9 cellular contexts compared by ENCODE assay signal in genomic region chr3:72738752-72739520, GRCh38.
DNase-seq lines count a peak whose midpoint lies in the region; ATAC-seq and TF ChIP-seq lines count a peak whose summit lies in the region.
"Had no signal": no experiment of that assay in that cellular context is flagged by ENCODE, and none has a peak within 500 bp of the region (broad histone marks: within the 10 kb centered on the region; RNA-seq: fewer than 3 reads in every experiment).

No MANE protein-coding gene starts in this region.

- H3K4me1 Mint-ChIP-seq in activated CD8-positive, alpha-beta memory T cell treated with anti-CD3 and anti-CD28 coated beads, Interleukin-2, amount 10 ng/mL, durations not matched to agents 7 days and 5 days: peaks cover 17% of the 10 kb centered on the region

- ATAC-seq in activated CD8-positive, alpha-beta memory T cell treated with anti-CD3 and anti-CD28 coated beads, Interleukin-2, amount 10 ng/mL, durations not matched to agents 7 days and 5 days: peak; percentile 97
- ATAC-seq in HG03469 (IDR thresholded peaks at IDR 0.05; ENCODE audit: unreplicated experiment): no peak

- no peaks in the 10 kb centered on the region for H3K27me3 ChIP-seq in effector memory CD4-positive, alpha-beta T cell (replicated peaks; ENCODE audit: control insufficient read depth, insufficient read depth, low read length, poor library complexity, severe bottlenecking)
- H3K27me3 ChIP-seq in mononuclear cell (ENCODE audit: insufficient read depth, low read length): peaks cover 20% of the 10 kb centered on the region

- peaks cover 1% of the 10 kb centered on the region for H3K36me3 Mint-ChIP-seq in activated CD8-positive, alpha-beta memory T cell treated with anti-CD3 and anti-CD28 coated beads, Interleukin-2, amount 10 ng/mL, durations not matched to agents 7 days and 5 days

- H3K27ac Mint-ChIP-seq in activated CD8-positive, alpha-beta memory T cell treated with anti-CD3 and anti-CD28 coated beads, Interleukin-2, amount 10 ng/mL, durations not matched to agents 7 days and 5 days: no peak overlapping the region

- H3K9me3 Mint-ChIP-seq in activated CD8-positive, alpha-beta memory T cell treated with anti-CD3 and anti-CD28 coated beads, Interleukin-2, amount 10 ng/mL, durations not matched to agents 7 days and 5 days (ENCODE audit: low read depth): peaks cover 3% of the 10 kb centered on the region

- peak overlapping the region; percentile 45 for H3K27ac ChIP-seq in effector memory CD4-positive, alpha-beta T cell (ENCODE audit: insufficient read depth, low read length, poor library complexity, severe bottlenecking)

- peaks cover 15% of the 10 kb centered on the region for H3K4me1 ChIP-seq in effector memory CD4-positive, alpha-beta T cell (ENCODE audit: control insufficient read depth, insufficient read depth, low read length, poor library complexity, severe bottlenecking)
- peaks cover 17% of the 10 kb centered on the region for H3K4me1 ChIP-seq in mononuclear cell (ENCODE audit: insufficient read depth, low read length)

- no peaks in the 10 kb centered on the region for H3K36me3 ChIP-seq in effector memory CD4-positive, alpha-beta T cell (ENCODE audit: control insufficient read depth, insufficient read depth, low read length)

- no peak for TF ChIP-seq CTCF in GM20000 (IDR thresholded peaks at IDR 0.05; ENCODE audit: extremely low read depth, missing control alignments)

- H3K4me3 ChIP-seq in effector memory CD4-positive, alpha-beta T cell (ENCODE audit: insufficient read depth, low read depth, low read length, poor library complexity, severe bottlenecking): peak overlapping the region; percentile 50
- H3K4me3 ChIP-seq in mononuclear cell (ENCODE audit: low read length): peak overlapping the region; percentile 44

- H3K9me3 ChIP-seq in effector memory CD4-positive, alpha-beta T cell (ENCODE audit: control insufficient read depth, low read length): no peaks in the 10 kb centered on the region
- H3K9me3 ChIP-seq in mononuclear cell (ENCODE audit: low read depth, low read length): no peaks in the 10 kb centered on the region

- CTCF ChIA-PET in activated CD8-positive, alpha-beta memory T cell treated with anti-CD3 and anti-CD28 coated beads, Interleukin-2, amount 10 ng/mL, durations not matched to agents 7 days and 5 days (lab: Charles Lee): interaction anchor here (0.6 to 1.3 kb wide), 4 partner anchors 13 to 258 kb away, joined by 3 to 4 read pairs (median 3); partner anchors contain the start of gene PPP4R2

- H3K4me3 Mint-ChIP-seq in activated CD8-positive, alpha-beta memory T cell treated with anti-CD3 and anti-CD28 coated beads, Interleukin-2, amount 10 ng/mL, durations not matched to agents 7 days and 5 days: peak overlapping the region; percentile 72

- peak; percentile 94 for DNase-seq in 8988T
- peak; percentile 92 for DNase-seq in GM20000 (ENCODE audit: low spot score)
- peak; percentile 29 for DNase-seq in NCI-H2196 treated with DMSO at 0.1 percent for 48 hours (lab: John Stamatoyannopoulos, UW; ENCODE audit: unreplicated experiment)
- DNase-seq in activated CD8-positive, alpha-beta memory T cell treated with anti-CD3 and anti-CD28 coated beads, Interleukin-2, amount 10 ng/mL, durations not matched to agents 7 days and 5 days: peak; percentile 77
- peak; percentile 58 to 64 (median 61) for DNase-seq in effector memory CD4-positive, alpha-beta T cell
- DNase-seq in stimulated activated CD8-positive, alpha-beta memory T cell treated with anti-CD3 and anti-CD28 coated beads, Interleukin-15, amount 100 ng/mL, for 48 hours (ENCODE audit: low read depth in 2 of 2): peak; percentile 40 to 60
- DNase-seq: DND-41 had no signal

- H3K27me3 Mint-ChIP-seq in activated CD8-positive, alpha-beta memory T cell treated with anti-CD3 and anti-CD28 coated beads, Interleukin-2, amount 10 ng/mL, durations not matched to agents 7 days and 5 days: no peaks in the 10 kb centered on the region

Comparison
In these comparisons a context has a peak if more than half of its experiments do, and no peak if none do; other contexts are left out.
1. DNase-seq: peak in every context shown above with its lines; median percentile 94 in 8988T; 92 in GM20000; 77 in activated CD8-positive, alpha-beta memory T cell treated with anti-CD3 and anti-CD28 coated beads, Interleukin-2, amount 10 ng/mL, durations not matched to agents 7 days and 5 days; 61 in effector memory CD4-positive, alpha-beta T cell; 50 in stimulated activated CD8-positive, alpha-beta memory T cell treated with anti-CD3 and anti-CD28 coated beads, Interleukin-15, amount 100 ng/mL, for 48 hours; 29 in NCI-H2196 treated with DMSO at 0.1 percent for 48 hours.